ENCODE assay signal across 11 cellular contexts in the genomic region with DNA sequence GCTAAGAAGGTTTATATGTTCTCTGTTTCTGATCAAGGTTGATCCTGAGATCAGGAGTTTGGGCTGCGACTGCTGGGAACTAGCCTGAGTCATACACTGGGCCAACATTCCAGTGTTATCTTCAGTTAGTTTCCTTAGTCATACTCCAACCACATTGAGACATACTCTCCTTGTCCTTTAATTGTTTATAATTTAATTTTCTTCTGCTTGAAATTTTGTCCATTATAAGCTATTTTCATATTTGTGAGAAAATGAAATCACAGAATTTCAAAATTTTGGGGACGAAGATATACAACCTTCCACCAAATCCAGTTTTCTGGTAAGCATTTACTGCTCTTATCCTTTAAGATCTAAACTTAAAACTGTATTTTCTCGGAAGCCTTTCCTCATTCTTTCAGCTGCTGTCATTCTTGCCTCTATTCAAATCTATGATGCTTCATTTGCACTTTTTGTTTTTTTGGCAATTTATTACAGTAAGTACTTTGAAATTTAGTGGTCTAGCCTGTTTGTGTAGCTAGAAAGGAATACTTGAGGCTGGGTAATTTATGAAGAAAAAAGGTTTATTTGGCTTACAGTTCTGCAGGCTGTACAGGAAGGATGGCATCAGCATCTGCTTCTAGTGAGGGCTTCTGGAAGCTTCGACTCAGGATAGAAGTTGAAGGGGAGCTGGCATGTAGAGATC.
A peak's percentile ranks its signal among the peaks of the same experiment; 100 is the strongest.
DNase-seq lines count a peak whose midpoint lies in the region; ATAC-seq, FAIRE-seq and TF ChIP-seq lines count a peak whose summit lies in the region.
"Had no signal": no experiment of that assay in that cellular context is flagged by ENCODE, and none has a peak within 500 bp of the region (broad histone marks: within the 10 kb centered on the region; RNA-seq: fewer than 3 reads in every experiment).

No MANE protein-coding gene starts in this region.

- peaks cover 0 to 51% (median 3%) of the 10 kb centered on the region in 4 donors for H3K4me1 ChIP-seq in tibial artery

- intact Hi-C loops in tibial artery (cut with DNase I; ENCODE audit: low total_unique reads) = no loop called here

- H3K36me3 ChIP-seq in tibial artery = no peaks in the 10 kb centered on the region

- peak overlapping the region; percentile 51 to 61 for H3K27ac ChIP-seq in tibial artery

- ATAC-seq in SK-N-SH treated with all-trans-retinoic acid at 6 μM for 48 hours = peak; percentile 100
- ATAC-seq in GM18873 (IDR thresholded peaks at IDR 0.05; ENCODE audit: low FRiP score, unreplicated experiment) = no peak
- no peak for ATAC-seq in left lobe of liver
- ATAC-seq: stimulated activated naive CD8-positive, alpha-beta T cell treated with anti-CD3 and anti-CD28 coated beads, Interleukin-15, Interleukin-2, amounts not matched to agents 100 U/mL and 50 U/mL, for 24 hours had no signal

- H3K9me3 ChIP-seq in tibial artery = no peaks in the 10 kb centered on the region

- TF ChIP-seq CTCF in fibroblast of the aortic adventitia (IDR thresholded peaks at IDR 0.05; ENCODE audit: insufficient read depth, low read length) = no peak
- TF ChIP-seq CTCF in tibial artery (IDR thresholded peaks at IDR 0.05) = no peak

- DNase-seq in H54 (ENCODE audit: insufficient read length, low spot score) (peak; percentile 11), fibroblast of the aortic adventitia (ENCODE audit: low read depth) (peak; percentile 93), tibial artery (peak; percentile 23 to 72), left lobe of liver (ENCODE audit: low spot score) (no peak)
- DNase-seq in stimulated activated CD4-positive, alpha-beta T cell treated with anti-CD3 and anti-CD28 coated beads, Interleukin-15, amount 100 ng/mL, for 24 hours = no peak
- no peak for DNase-seq in activated CD8-positive, alpha-beta memory T cell treated with anti-CD3 and anti-CD28 coated beads, Interleukin-2, amount 50 U/mL, for 48 hours
- DNase-seq: activated B cell treated with CpG ODN at 0.5 μM for 24 hours; NCI-H1694 treated with DMSO at 0.1 percent for 48 hours; stimulated activated naive CD8-positive, alpha-beta T cell treated with anti-CD3 and anti-CD28 coated beads, Interleukin-15, Interleukin-2, amounts not matched to agents 100 U/mL and 50 U/mL, for 24 hours had no signal

- H3K4me3 ChIP-seq in fibroblast of the aortic adventitia (ENCODE audit: low read depth, low read length) (peak overlapping the region; percentile 61), tibial artery (peak overlapping the region; percentile 21 to 24)

- FAIRE-seq in H54 (lab: Jason Lieb, UNC) = peak; percentile 92

- no peak for TF ChIP-seq POLR2A in H54 (IDR thresholded peaks at IDR 0.05; ENCODE audit: low read depth, low read length)

- H3K27me3 ChIP-seq in tibial artery = no peaks in the 10 kb centered on the region

TF ChIP-seq in SK-N-SH treated with all-trans-retinoic acid at 6 μM for 48 hours, 23 proteins besides CTCF, POLR2A, EP300 and RAD21:
- TF ChIP-seq CSDC2 (CRISPR knock-in tag; IDR thresholded peaks at IDR 0.05) (peak; percentile 84; the same call in 1 of the 2 replicates), ARNTL (CRISPR knock-in tag; IDR thresholded peaks at IDR 0.05; ENCODE audit: borderline replicate concordance, low read depth) (no peak), SNAI2 (CRISPR knock-in tag; IDR thresholded peaks at IDR 0.05) (peak; percentile 71; the same call in 1 of the 2 replicates), ZNF565 (CRISPR knock-in tag; conservative IDR thresholded peaks at IDR 0.05; ENCODE audit: low read depth) (no peak), TOX (CRISPR knock-in tag; IDR thresholded peaks at IDR 0.05; ENCODE audit: borderline replicate concordance) (no peak), ESRRG (CRISPR knock-in tag; IDR thresholded peaks at IDR 0.05) (no peak), ZC3H10 (CRISPR knock-in tag; IDR thresholded peaks at IDR 0.05) (no peak; the same call in 1 of the 2 replicates), GLIS3 (CRISPR knock-in tag; IDR thresholded peaks at IDR 0.05) (peak; percentile 81; the same call in 1 of the 2 replicates), TCF4 (CRISPR knock-in tag; IDR thresholded peaks at IDR 0.05; ENCODE audit: borderline replicate concordance) (peak; percentile 30; the same call in 1 of the 2 replicates), ZFP3 (CRISPR knock-in tag; IDR thresholded peaks at IDR 0.05) (peak; percentile 35; the same call in 1 of the 2 replicates), ISL1 (CRISPR knock-in tag; IDR thresholded peaks at IDR 0.05) (peak; percentile 96)
- TF ChIP-seq, protein P1, sequence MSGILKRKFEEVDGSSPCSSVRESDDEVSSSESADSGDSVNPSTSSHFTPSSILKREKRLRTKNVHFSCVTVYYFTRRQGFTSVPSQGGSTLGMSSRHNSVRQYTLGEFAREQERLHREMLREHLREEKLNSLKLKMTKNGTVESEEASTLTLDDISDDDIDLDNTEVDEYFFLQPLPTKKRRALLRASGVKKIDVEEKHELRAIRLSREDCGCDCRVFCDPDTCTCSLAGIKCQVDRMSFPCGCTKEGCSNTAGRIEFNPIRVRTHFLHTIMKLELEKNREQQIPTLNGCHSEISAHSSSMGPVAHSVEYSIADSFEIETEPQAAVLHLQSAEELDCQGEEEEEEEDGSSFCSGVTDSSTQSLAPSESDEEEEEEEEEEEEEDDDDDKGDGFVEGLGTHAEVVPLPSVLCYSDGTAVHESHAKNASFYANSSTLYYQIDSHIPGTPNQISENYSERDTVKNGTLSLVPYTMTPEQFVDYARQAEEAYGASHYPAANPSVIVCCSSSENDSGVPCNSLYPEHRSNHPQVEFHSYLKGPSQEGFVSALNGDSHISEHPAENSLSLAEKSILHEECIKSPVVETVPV (CRISPR knock-in tag; IDR thresholded peaks at IDR 0.05) = no peak
- TF ChIP-seq, protein P2, sequence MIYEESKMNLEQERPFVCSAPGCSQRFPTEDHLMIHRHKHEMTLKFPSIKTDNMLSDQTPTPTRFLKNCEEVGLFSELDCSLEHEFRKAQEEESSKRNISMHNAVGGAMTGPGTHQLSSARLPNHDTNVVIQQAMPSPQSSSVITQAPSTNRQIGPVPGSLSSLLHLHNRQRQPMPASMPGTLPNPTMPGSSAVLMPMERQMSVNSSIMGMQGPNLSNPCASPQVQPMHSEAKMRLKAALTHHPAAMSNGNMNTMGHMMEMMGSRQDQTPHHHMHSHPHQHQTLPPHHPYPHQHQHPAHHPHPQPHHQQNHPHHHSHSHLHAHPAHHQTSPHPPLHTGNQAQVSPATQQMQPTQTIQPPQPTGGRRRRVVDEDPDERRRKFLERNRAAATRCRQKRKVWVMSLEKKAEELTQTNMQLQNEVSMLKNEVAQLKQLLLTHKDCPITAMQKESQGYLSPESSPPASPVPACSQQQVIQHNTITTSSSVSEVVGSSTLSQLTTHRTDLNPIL (CRISPR knock-in tag; IDR thresholded peaks at IDR 0.05; ENCODE audit: low read depth) = peak; percentile 93
- TF ChIP-seq, protein P3, sequence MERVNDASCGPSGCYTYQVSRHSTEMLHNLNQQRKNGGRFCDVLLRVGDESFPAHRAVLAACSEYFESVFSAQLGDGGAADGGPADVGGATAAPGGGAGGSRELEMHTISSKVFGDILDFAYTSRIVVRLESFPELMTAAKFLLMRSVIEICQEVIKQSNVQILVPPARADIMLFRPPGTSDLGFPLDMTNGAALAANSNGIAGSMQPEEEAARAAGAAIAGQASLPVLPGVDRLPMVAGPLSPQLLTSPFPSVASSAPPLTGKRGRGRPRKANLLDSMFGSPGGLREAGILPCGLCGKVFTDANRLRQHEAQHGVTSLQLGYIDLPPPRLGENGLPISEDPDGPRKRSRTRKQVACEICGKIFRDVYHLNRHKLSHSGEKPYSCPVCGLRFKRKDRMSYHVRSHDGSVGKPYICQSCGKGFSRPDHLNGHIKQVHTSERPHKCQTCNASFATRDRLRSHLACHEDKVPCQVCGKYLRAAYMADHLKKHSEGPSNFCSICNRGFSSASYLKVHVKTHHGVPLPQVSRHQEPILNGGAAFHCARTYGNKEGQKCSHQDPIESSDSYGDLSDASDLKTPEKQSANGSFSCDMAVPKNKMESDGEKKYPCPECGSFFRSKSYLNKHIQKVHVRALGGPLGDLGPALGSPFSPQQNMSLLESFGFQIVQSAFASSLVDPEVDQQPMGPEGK (CRISPR knock-in tag; IDR thresholded peaks at IDR 0.05; ENCODE audit: borderline replicate concordance) = peak; percentile 84; the same call in 1 of the 2 replicates

Comparison
In these comparisons a context has a peak if more than half of its experiments do, and no peak if none do; other contexts are left out.
1. DNase-seq: peak in H54 (single experiment), fibroblast of the aortic adventitia (single experiment) and tibial artery (2 of 2); none in stimulated activated CD4-positive, alpha-beta T cell treated with anti-CD3 and anti-CD28 coated beads, Interleukin-15, amount 100 ng/mL, for 24 hours (single experiment), left lobe of liver (single experiment) and activated CD8-positive, alpha-beta memory T cell treated with anti-CD3 and anti-CD28 coated beads, Interleukin-2, amount 50 U/mL, for 48 hours (single experiment).